Comparison of ENCODE assay signal across 9 cellular contexts in the genomic region with DNA sequence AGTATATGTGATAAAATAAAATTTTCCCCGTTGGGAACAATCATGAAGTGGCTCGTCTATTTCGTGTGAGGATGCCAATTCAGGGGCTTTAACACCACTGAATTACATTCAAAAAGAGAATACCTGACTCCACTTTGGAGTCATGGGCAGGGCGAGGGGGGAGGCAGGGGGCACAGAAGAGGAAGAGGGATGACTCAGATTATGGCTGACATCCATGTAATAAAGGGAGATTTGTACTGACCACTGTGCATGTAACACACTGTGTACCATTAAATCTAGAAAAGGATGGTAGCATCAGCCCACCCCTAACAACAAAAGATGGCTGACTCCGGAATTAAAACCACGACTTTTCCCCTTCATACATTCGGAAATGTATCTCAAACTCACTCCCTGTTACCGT. TPM values are rescaled to one million over a fixed set of nuclear protein-coding genes. Genes with fewer than 3 reads are reported as not detected.
DNase-seq lines count a peak whose midpoint lies in the region; ATAC-seq and TF ChIP-seq lines count a peak whose summit lies in the region.
"Had no signal": no experiment of that assay in that cellular context is flagged by ENCODE, and none has a peak within 500 bp of the region (broad histone marks: within the 10 kb centered on the region; RNA-seq: fewer than 3 reads in every experiment).

No MANE protein-coding gene starts in this region.

- peak overlapping the region; percentile 81 to 85 for H3K4me3 Mint-ChIP-seq in effector memory CD8-positive, alpha-beta T cell
- H3K4me3 Mint-ChIP-seq in progenitor cell of endocrine pancreas (ENCODE audit: low read depth), result peak overlapping the region; percentile 82

- peak overlapping the region; percentile 72; the same call in 1 of the 2 replicates for H2AFZ ChIP-seq in PC-3 (ENCODE audit: low read length)

- H3K36me3 ChIP-seq in PC-3 (ENCODE audit: low read depth, low read length), result no peaks in the 10 kb centered on the region
- H3K36me3 ChIP-seq: thyroid gland had no signal

- H3K4me1 ChIP-seq in PC-3 (ENCODE audit: insufficient read depth, low read length), result peaks cover 33% of the 10 kb centered on the region

- no peaks in the 10 kb centered on the region for H3K9me3 Mint-ChIP-seq in effector memory CD8-positive, alpha-beta T cell
- peaks cover 6% of the 10 kb centered on the region for H3K9me3 Mint-ChIP-seq in progenitor cell of endocrine pancreas (ENCODE audit: low read depth)

- H3K79me2 ChIP-seq in PC-3 (ENCODE audit: low read length), result peaks cover 60% of the 10 kb centered on the region

- H4K20me1 ChIP-seq in PC-3 (ENCODE audit: low read length), result peaks cover 20% of the 10 kb centered on the region

- no peaks in the 10 kb centered on the region for H3K9me2 ChIP-seq in PC-3 (replicated peaks; ENCODE audit: low read length)

- POLR2A ChIA-PET in PC-3 (lab: Charles Lee; ENCODE audit: unreplicated experiment), result interaction anchor here (0.5 kb wide), 1 partner anchor 195 kb away, joined by 4 read pairs; no protein-coding TSS in a partner anchor

- peak; percentile 70 for DNase-seq in PC-3
- DNase-seq in effector memory CD8-positive, alpha-beta T cell, result no peak
- no peak for DNase-seq in progenitor cell of endocrine pancreas (ENCODE audit: low spot score, unreplicated experiment)
- DNase-seq in GF-D8 (lab: John Stamatoyannopoulos, UW), result no peak
- DNase-seq in stimulated activated naive CD4-positive, alpha-beta T cell treated with Interleukin-2 at 50 U/mL for 16 hours (lab: John Stamatoyannopoulos, UW), result no peak

- H3K27me3 Mint-ChIP-seq in effector memory CD8-positive, alpha-beta T cell, result no peaks in the 10 kb centered on the region
- H3K27me3 Mint-ChIP-seq in progenitor cell of endocrine pancreas, result no peaks in the 10 kb centered on the region

- H3K4me3 ChIP-seq in GM08714 (ENCODE audit: low read length) (peak overlapping the region; percentile 87), PC-3 (ENCODE audit: low read length) (peak overlapping the region; percentile 98)

- peaks cover 8% of the 10 kb centered on the region in 2 donors for H3K4me1 Mint-ChIP-seq in effector memory CD8-positive, alpha-beta T cell (ENCODE audit: low read depth in 2 of 2)
- peaks cover 11% of the 10 kb centered on the region for H3K4me1 Mint-ChIP-seq in progenitor cell of endocrine pancreas (ENCODE audit: low read depth)

- no peaks in the 10 kb centered on the region for H3K27me3 ChIP-seq in PC-3 (ENCODE audit: low read length)
- H3K27me3 ChIP-seq: thyroid gland had no signal

- peak overlapping the region; percentile 96 for H3K4me2 ChIP-seq in PC-3 (ENCODE audit: low read length)

- no peaks in the 10 kb centered on the region for H3F3A ChIP-seq in PC-3 (ENCODE audit: low read length, unreplicated experiment)

- H3K27ac Mint-ChIP-seq in effector memory CD8-positive, alpha-beta T cell, result peak overlapping the region in 1 of 2 donors; percentile 74
- H3K27ac Mint-ChIP-seq in progenitor cell of endocrine pancreas, result no peak overlapping the region

- CTCF ChIA-PET in PC-3 (lab: Charles Lee), result interaction anchor here (0.7 kb wide), 1 partner anchor 48 kb away, joined by 3 read pairs; no protein-coding TSS in a partner anchor

- no peaks in the 10 kb centered on the region for H3K9me3 ChIP-seq in PC-3 (ENCODE audit: low read length)
- H3K9me3 ChIP-seq: thyroid gland had no signal

- H3K27ac ChIP-seq in PC-3 (ENCODE audit: low read length), result peak overlapping the region; percentile 68
- H3K27ac ChIP-seq: SK-N-MC had no signal

- BruUV-seq in PC-3 (replicated peaks; lab: Mats Ljungman, UMichigan), result TSS peak; percentile 32

- H3K36me3 Mint-ChIP-seq in effector memory CD8-positive, alpha-beta T cell (ENCODE audit: insufficient read depth), result no peaks in the 10 kb centered on the region
- H3K36me3 Mint-ChIP-seq in progenitor cell of endocrine pancreas (ENCODE audit: insufficient read depth), result no peaks in the 10 kb centered on the region

- intact Hi-C loops in PC-3 (cut with micrococcal nuclease), result loop anchor here (5.0 to 10.0 kb wide), 4 partner anchors 73 to 183 kb away; a partner anchor contains a TSS

- peak overlapping the region; percentile 91 for H3K9ac ChIP-seq in PC-3 (ENCODE audit: low read length)

- ATAC-seq in PC-3 (peak; percentile 23), HG03280 (IDR thresholded peaks at IDR 0.05; ENCODE audit: unreplicated experiment) (no peak)
- ATAC-seq in effector memory CD8-positive, alpha-beta T cell (replicated peaks), result no peak

- TF ChIP-seq CTCF in PC-3 (conservative IDR thresholded peaks at IDR 0.05; ENCODE audit: low read depth, low read length) (no peak), progenitor cell of endocrine pancreas (IDR thresholded peaks at IDR 0.05; ENCODE audit: unreplicated experiment) (no peak)

RNA-seq across cellular contexts. Expression of a gene that starts 1.3 kb away (rescaled TPM):
- total RNA-seq in PC-3 (2014; rRNA removed), result 73.7 and 74.3 TPM in 2 replicates
- 9.5 and 11.1 TPM in 2 replicates for total RNA-seq in progenitor cell of endocrine pancreas
